Comparison of ENCODE assay signal across 1 cellular context in genomic region chr12:64325055-64325454, GRCh38.
TF ChIP-seq lines count a peak whose summit lies in the region.

No MANE protein-coding gene starts in this region.

TF ChIP-seq in HEK293, 187 proteins besides CTCF, POLR2A, EP300 and RAD21 (continued from another document):
- no peak for TF ChIP-seq ZNF488 (tag by site-specific recombination; IDR thresholded peaks at IDR 0.05)
- no peak for TF ChIP-seq ZNF341 (tag by site-specific recombination; IDR thresholded peaks at IDR 0.05; ENCODE audit: low read depth)
- TF ChIP-seq ZBTB11 (tag by site-specific recombination; conservative IDR thresholded peaks at IDR 0.05; ENCODE audit: low read depth), result no peak
- TF ChIP-seq ZNF677 (tag by site-specific recombination; IDR thresholded peaks at IDR 0.05), result no peak
